8 cellular contexts compared by ENCODE assay signal in the genomic region with DNA sequence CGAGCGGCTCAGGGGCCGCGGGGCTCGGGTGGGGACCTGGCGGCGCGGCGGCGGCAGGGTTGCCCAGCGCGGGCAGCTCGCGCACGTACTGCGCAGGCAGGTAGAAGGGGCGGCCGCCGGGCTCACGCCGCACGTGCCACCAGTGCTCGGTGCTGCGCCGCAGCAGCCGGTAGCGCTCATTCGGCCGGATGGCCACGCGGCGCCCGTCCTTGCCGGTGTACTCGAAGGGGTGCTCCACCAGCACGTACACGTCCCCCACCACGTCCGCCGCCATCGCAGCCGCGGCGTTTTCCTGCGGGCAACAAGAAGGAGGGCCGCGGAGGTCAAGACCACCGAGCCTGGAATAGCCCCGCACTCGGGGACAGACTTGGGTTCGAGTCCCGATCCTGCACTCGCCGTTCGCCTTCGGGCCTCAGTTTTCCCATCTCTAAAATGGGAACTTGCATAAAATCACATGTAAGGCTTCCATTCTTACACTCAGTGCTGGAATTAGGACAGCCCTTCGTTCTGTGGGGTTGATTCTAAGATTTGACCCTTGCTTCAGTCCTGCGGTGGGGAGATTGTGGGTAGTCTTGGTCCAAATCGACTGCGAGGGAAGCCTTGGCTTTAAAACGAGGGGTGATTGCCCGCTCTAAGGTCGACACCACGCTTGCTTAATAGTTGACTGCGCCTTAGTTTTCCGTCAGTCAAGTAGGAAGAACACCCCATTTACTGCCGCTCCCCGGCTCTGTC. TPM values are rescaled to one million over a fixed set of nuclear protein-coding genes. Genes with fewer than 3 reads are reported as not detected.
DNase-seq lines count a peak whose midpoint lies in the region; ATAC-seq, FAIRE-seq and TF ChIP-seq lines count a peak whose summit lies in the region.

No MANE protein-coding gene starts in this region.

- H3K9me3 ChIP-seq in GM12878 (replicated peaks; ENCODE audit: control insufficient read depth, insufficient read depth, low read length), result no peaks in the 10 kb centered on the region
- no peaks in the 10 kb centered on the region for H3K9me3 ChIP-seq in thymus (ENCODE audit: control insufficient read depth)

- H3K9ac ChIP-seq in GM12878 (ENCODE audit: control insufficient read depth, insufficient read depth, low read length), result peak overlapping the region; percentile 39; the same call in 1 of the 2 replicates

- CTCF ChIA-PET in GM12878 (lab: Yijun Ruan, JAX), result no interaction called here

- TF ChIP-seq RAD21 in GM12878 (IDR thresholded peaks at IDR 0.05; ENCODE audit: insufficient read depth, low read depth, low read length), result no peak

- intact Hi-C loops in GM12878 (cut with micrococcal nuclease; ENCODE audit: unreplicated experiment), result loop anchor here (10.0 kb wide), 1 partner anchor 65 kb away; a partner anchor contains a TSS
- intact Hi-C loops in left colon (cut with DNase I, micrococcal nuclease), result no loop called here

- no peak for TF ChIP-seq CTCF in GM12878 (IDR thresholded peaks at IDR 0.05 in 2 of 3, conservative IDR thresholded peaks at IDR 0.05 in 1 of 3; ENCODE audit: control insufficient read depth in 2 of 3, extremely low read depth in 1 of 3, insufficient read depth in 1 of 3, low read depth in 3 of 3, low read length in 3 of 3)

- ATAC-seq in GM12878 (no peak), left colon (no peak)

- H3K79me2 ChIP-seq in GM12878 (ENCODE audit: control insufficient read depth, insufficient read depth, low read length), result peaks cover 3% of the 10 kb centered on the region; the same call in 1 of the 2 replicates

- WGBS in GM12878 (ENCODE audit: insufficient coverage, insufficient replicate concordance, low lambda C conversion rate, missing lambda C conversion rate), result 91% methylated on average over 28 of the region's 68 CpGs
- 92% methylated on average over 68 of the region's 68 CpGs for WGBS in thymus

- RAD21 ChIA-PET in GM12878 (lab: Charles Lee; ENCODE audit: unreplicated experiment), result interaction anchor here (1.1 to 1.7 kb wide), 3 partner anchors 22 to 113 kb away, joined by 3 to 6 read pairs (median 3); a partner anchor contains a TSS

- no TSS peak for BruUV-seq in GM12878 (replicated peaks; lab: Mats Ljungman, UMichigan)

- POLR2A ChIA-PET in GM12878 (lab: Charles Lee), result interaction anchor here (0.6 to 1.0 kb wide), 3 partner anchors 15 to 113 kb away, joined by 3 to 5 read pairs (median 3); a partner anchor contains a TSS

- H3K27ac ChIP-seq in GM12878 (ENCODE audit: control insufficient read depth, insufficient read depth) (peak overlapping the region; percentile 58), thymus (ENCODE audit: low read depth) (peak overlapping the region; percentile 46)

- no peak overlapping the region for H2AFZ ChIP-seq in GM12878 (ENCODE audit: control insufficient read depth, low read depth, low read length)

- in situ Hi-C loops in GM12878 (cut with MboI), result no loop called here

- H3K4me1 ChIP-seq in GM12878 (ENCODE audit: control insufficient read depth, insufficient read depth, low read length) (peaks cover 26% of the 10 kb centered on the region), thymus (ENCODE audit: control insufficient read depth, insufficient read depth, low read length) (peaks cover 17% of the 10 kb centered on the region)

- H3K27me3 ChIP-seq in GM12878 (replicated peaks in 1 of 2; ENCODE audit: control insufficient read depth in 2 of 2, insufficient read depth in 2 of 2, low read length in 1 of 2), result no peaks in the 10 kb centered on the region
- H3K27me3 ChIP-seq in thymus (ENCODE audit: control insufficient read depth, insufficient read depth), result no peaks in the 10 kb centered on the region

- TF ChIP-seq EP300 in GM12878 (IDR thresholded peaks at IDR 0.05; ENCODE audit: borderline replicate concordance in 1 of 2, control insufficient read depth in 1 of 2, low read depth in 2 of 2, low read length in 2 of 2), result no peak

- H4K20me1 ChIP-seq in GM12878 (ENCODE audit: control insufficient read depth, insufficient read depth), result no peaks in the 10 kb centered on the region

- SMC1A ChIA-PET in GM12878 (lab: Charles Lee; ENCODE audit: uncharacterized antibody, unreplicated experiment), result no interaction called here

- peak; percentile 55 for DNase-seq in activated effector memory CD4-positive, alpha-beta T cell treated with anti-CD3 and anti-CD28 coated beads, Interleukin-2, amount 50 U/mL, for 16 hours
- no peak for DNase-seq in activated effector memory CD4-positive, alpha-beta T cell treated with Interleukin-2 at 50 U/mL for 16 hours
- DNase-seq in GM12878 (ENCODE audit: low read depth, low spot score), result no peak
- peak; percentile 20 to 27 for DNase-seq in left colon
- DNase-seq in SW 1271 (lab: John Stamatoyannopoulos, UW), result no peak
- no peak for DNase-seq in NCI-H2029 treated with DMSO at 0.1 percent for 48 hours (lab: John Stamatoyannopoulos, UW)
- DNase-seq in DMS114 treated with DMSO at 0.1 percent for 48 hours (lab: John Stamatoyannopoulos, UW; ENCODE audit: unreplicated experiment), result no peak

- peak overlapping the region; percentile 96 for H3K4me2 ChIP-seq in GM12878 (ENCODE audit: control insufficient read depth, insufficient read depth)

- H3K4me3 ChIP-seq in GM12878 (peak overlapping the region; percentile 86), thymus (ENCODE audit: low read length) (peak overlapping the region; percentile 30)

- no peak for TF ChIP-seq POLR2A in GM12878 (IDR thresholded peaks at IDR 0.05; ENCODE audit: low read depth, low read length)

- H3K36me3 ChIP-seq in GM12878 (ENCODE audit: control insufficient read depth in 2 of 2, insufficient read depth in 2 of 2, low read length in 1 of 2), result no peaks in the 10 kb centered on the region
- H3K36me3 ChIP-seq in thymus (ENCODE audit: control insufficient read depth, insufficient read depth), result no peaks in the 10 kb centered on the region

- FAIRE-seq in GM12878 (lab: Jason Lieb, UNC), result no peak

TF ChIP-seq in GM12878, 131 proteins besides CTCF, POLR2A, EP300 and RAD21 (continues in another document):
- no peak for TF ChIP-seq PML (IDR thresholded peaks at IDR 0.05; ENCODE audit: low read length)
- TF ChIP-seq, protein P1, sequence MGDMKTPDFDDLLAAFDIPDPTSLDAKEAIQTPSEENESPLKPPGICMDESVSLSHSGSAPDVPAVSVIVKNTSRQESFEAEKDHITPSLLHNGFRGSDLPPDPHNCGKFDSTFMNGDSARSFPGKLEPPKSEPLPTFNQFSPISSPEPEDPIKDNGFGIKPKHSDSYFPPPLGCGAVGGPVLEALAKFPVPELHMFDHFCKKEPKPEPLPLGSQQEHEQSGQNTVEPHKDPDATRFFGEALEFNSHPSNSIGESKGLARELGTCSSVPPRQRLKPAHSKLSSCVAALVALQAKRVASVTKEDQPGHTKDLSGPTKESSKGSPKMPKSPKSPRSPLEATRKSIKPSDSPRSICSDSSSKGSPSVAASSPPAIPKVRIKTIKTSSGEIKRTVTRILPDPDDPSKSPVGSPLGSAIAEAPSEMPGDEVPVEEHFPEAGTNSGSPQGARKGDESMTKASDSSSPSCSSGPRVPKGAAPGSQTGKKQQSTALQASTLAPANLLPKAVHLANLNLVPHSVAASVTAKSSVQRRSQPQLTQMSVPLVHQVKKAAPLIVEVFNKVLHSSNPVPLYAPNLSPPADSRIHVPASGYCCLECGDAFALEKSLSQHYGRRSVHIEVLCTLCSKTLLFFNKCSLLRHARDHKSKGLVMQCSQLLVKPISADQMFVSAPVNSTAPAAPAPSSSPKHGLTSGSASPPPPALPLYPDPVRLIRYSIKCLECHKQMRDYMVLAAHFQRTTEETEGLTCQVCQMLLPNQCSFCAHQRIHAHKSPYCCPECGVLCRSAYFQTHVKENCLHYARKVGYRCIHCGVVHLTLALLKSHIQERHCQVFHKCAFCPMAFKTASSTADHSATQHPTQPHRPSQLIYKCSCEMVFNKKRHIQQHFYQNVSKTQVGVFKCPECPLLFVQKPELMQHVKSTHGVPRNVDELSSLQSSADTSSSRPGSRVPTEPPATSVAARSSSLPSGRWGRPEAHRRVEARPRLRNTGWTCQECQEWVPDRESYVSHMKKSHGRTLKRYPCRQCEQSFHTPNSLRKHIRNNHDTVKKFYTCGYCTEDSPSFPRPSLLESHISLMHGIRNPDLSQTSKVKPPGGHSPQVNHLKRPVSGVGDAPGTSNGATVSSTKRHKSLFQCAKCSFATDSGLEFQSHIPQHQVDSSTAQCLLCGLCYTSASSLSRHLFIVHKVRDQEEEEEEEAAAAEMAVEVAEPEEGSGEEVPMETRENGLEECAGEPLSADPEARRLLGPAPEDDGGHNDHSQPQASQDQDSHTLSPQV (IDR thresholded peaks at IDR 0.05), result no peak
- no peak for TF ChIP-seq BACH1 (IDR thresholded peaks at IDR 0.05; ENCODE audit: borderline replicate concordance)
- TF ChIP-seq SREBF2 (IDR thresholded peaks at IDR 0.05; ENCODE audit: low read length), result no peak

RNA-seq across cellular contexts. Expression of a gene that starts 2.5 kb away (rescaled TPM):
- 67.6 and 70.0 TPM in 2 replicates for total RNA-seq in GM12878 (2013; cell fraction: nucleolus; rRNA removed)
- 28.7 and 30.3 TPM in 2 replicates for total RNA-seq in GM12878 (2014; rRNA removed)
- 14.1 and 14.6 TPM in 2 replicates for total RNA-seq in GM12878 (2014; rRNA removed; fragmentation: Illumina TruSeq; extraction: Trizol)
- total RNA-seq in GM12878 (2021), result 33.1 and 45.7 TPM in 2 replicates
- 10.4 TPM for polyA plus RNA-seq in GM12878 (2011; ENCODE audit: low read depth)
- polyA plus RNA-seq in GM12878 (2011; rRNA removed), result 9.2 and 16.0 TPM in 2 replicates
- polyA plus RNA-seq in GM12878 (2011; cell fraction: cytosol; rRNA removed), result 12.8 and 21.8 TPM in 2 replicates
- polyA plus RNA-seq in GM12878 (2011; cell fraction: nucleus; rRNA removed), result 221 and 238 TPM in 2 replicates
- polyA plus RNA-seq in GM12878 (2012), result 16.7 and 22.4 TPM in 2 replicates
- 8.3 and 16.1 TPM in 2 replicates for polyA plus RNA-seq in GM12878 (2014; fragmentation: Illumina TruSeq; extraction: Trizol)
- 1 to 10 TPM in 1 of 2 experiments, under 1 TPM in 1; 0.64 to 1.1 TPM for polyA plus RNA-seq in GM12878 (2014; fragmentation: Nextera tagmentation; extraction: Ambion mirVana)
- 41.3 and 43.8 TPM in 2 replicates for polyA plus RNA-seq in GM12878 (2014; rRNA removed)
- polyA plus RNA-seq in GM12878 (2016; fragmentation: Nextera tagmentation; extraction: Ambion mirVana), result 10 to 100 TPM; 19.2 to 19.3 TPM
- polyA minus RNA-seq in GM12878 (2011; rRNA and poly(A)+ RNA removed), result 14.5 and 30.4 TPM in 2 replicates
- polyA minus RNA-seq in GM12878 (2011; cell fraction: cytosol; rRNA and poly(A)+ RNA removed), result 8.4 and 9.3 TPM in 2 replicates
- polyA minus RNA-seq in GM12878 (2011; cell fraction: nucleus; rRNA and poly(A)+ RNA removed), result 37.4 and 76.3 TPM in 2 replicates
- 100 to 1,000 TPM; 146 to 165 TPM for total RNA-seq in left colon
- 73.8 TPM for polyA plus RNA-seq in thymus

Comparison
In these comparisons a context has a peak if more than half of its experiments do, and no peak if none do; other contexts are left out.
1. DNase-seq: peak in activated effector memory CD4-positive, alpha-beta T cell treated with anti-CD3 and anti-CD28 coated beads, Interleukin-2, amount 50 U/mL, for 16 hours (single experiment) and left colon (2 of 2); none in activated effector memory CD4-positive, alpha-beta T cell treated with Interleukin-2 at 50 U/mL for 16 hours (single experiment), GM12878 (single experiment), SW 1271 (0 of 2), NCI-H2029 treated with DMSO at 0.1 percent for 48 hours (single experiment) and DMS114 treated with DMSO at 0.1 percent for 48 hours (single experiment).